20 cellular contexts compared by ENCODE assay signal in the genomic region with DNA sequence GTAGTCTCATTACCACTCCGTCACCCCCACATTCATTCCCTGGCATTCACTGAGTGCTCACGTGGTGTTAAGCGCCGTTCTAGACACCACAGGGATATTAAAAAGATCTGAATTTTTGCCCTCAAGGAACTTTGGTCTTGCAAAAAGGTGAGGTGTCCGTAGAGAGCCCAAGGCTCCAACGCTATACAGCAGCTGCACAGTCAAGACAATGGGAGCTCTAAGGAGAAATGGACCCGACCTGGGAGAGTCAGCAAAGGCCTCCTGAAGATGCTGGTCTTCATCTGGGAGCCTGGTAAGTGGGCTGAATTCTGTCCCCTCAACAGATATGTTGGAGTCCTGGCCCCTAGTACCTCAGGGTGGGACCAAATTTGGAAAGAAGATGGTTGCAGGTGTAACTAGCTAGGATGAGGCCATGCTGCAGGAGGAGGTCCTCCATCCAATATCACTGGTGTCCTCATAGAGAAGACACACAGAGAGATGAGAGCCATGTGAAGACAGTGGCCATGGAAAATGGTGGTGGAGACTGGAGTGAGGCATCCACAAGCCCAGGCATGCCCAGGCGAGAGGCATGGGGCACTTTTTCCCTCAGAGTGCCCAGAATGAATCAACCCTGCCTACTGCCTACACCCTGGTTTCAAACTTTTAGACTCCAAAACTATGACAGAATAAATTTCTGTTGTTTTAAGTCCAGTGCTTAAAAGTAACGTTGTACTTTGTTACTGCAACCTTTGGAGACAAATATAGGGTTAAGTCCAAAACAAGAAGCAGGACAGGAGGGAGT.
"Had no signal": no experiment of that assay in that cellular context is flagged by ENCODE, and none has a peak within 500 bp of the region (broad histone marks: within the 10 kb centered on the region; RNA-seq: fewer than 3 reads in every experiment).

No MANE protein-coding gene starts in this region.

- H3K4me3 ChIP-seq: gastrocnemius medialis, lung, neural progenitor cell, ovary, psoas muscle, sigmoid colon, spleen, suprapubic skin had no signal

- FAIRE-seq: colon, endothelial cell of umbilical vein, kidney had no signal

- H3K9me3 ChIP-seq: gastrocnemius medialis, ovary, psoas muscle, sigmoid colon, spleen, suprapubic skin had no signal

- H3K4me1 ChIP-seq: gastrocnemius medialis, psoas muscle, sigmoid colon, spleen had no signal

- DNase-seq: effector memory CD4-positive, alpha-beta T cell; gastrocnemius medialis; kidney; mesendoderm; midbrain; naive thymus-derived CD4-positive, alpha-beta T cell; nucleus accumbens; ovary; psoas muscle; right cardiac atrium; sigmoid colon; spleen; stimulated activated CD4-positive, alpha-beta T cell treated with anti-CD3 and anti-CD28 coated beads, Interleukin-4, amount 100 ng/mL, for 4 hours had no signal

- ATAC-seq: gastrocnemius medialis; left lobe of liver; naive thymus-derived CD4-positive, alpha-beta T cell; psoas muscle; stimulated activated memory B cell treated with anti-CD40 and anti-IgM and Interleukin-4, amounts not matched to agents 10 μg/mL and 1 μg/mL and 100 μg/mL, for 72 hours had no signal

- H3K27me3 ChIP-seq: gastrocnemius medialis, neural progenitor cell, ovary, sigmoid colon, spleen, suprapubic skin had no signal

- H2AFZ ChIP-seq: neural progenitor cell had no signal

- H3K4me2 ChIP-seq: neural progenitor cell had no signal

- H3K36me3 ChIP-seq: gastrocnemius medialis, neural progenitor cell, ovary, sigmoid colon, spleen, suprapubic skin had no signal

- H3K9ac ChIP-seq: neural progenitor cell had no signal

- H3K27ac ChIP-seq: gastrocnemius medialis, neural progenitor cell, ovary, psoas muscle, sigmoid colon, spleen, suprapubic skin had no signal
